In genomic region chr10:85145966-85146365, GRCh38 we compare ENCODE assay signal across 5 cellular contexts.
"Had no signal": no experiment of that assay in that cellular context is flagged by ENCODE, and none has a peak within 500 bp of the region (broad histone marks: within the 10 kb centered on the region; RNA-seq: fewer than 3 reads in every experiment).

No MANE protein-coding gene starts in this region.

- H3K4me3 Mint-ChIP-seq: GM23338, H9 had no signal

- H3K27ac Mint-ChIP-seq: GM23338 had no signal

- DNase-seq: H9, HCEC 1CT, IMR-90 had no signal

- H3K27ac ChIP-seq: HL-60 had no signal

- H3K4me3 ChIP-seq: GM23338 had no signal

- ATAC-seq: GM23338 had no signal
